In genomic region chr7:148185050-148185449, GRCh38 we compare ENCODE assay signal across 21 cellular contexts.
DNase-seq lines count a peak whose midpoint lies in the region; ATAC-seq and TF ChIP-seq lines count a peak whose summit lies in the region.
"Had no signal": no experiment of that assay in that cellular context is flagged by ENCODE, and none has a peak within 500 bp of the region (broad histone marks: within the 10 kb centered on the region; RNA-seq: fewer than 3 reads in every experiment).

No MANE protein-coding gene starts in this region.

- intact Hi-C loops in Right ventricle myocardium inferior (cut with DNase I) = no loop called here
- intact Hi-C loops in cardiac septum (cut with DNase I) = loop anchor here (2.0 kb wide), 1 partner anchor 32 kb away; no protein-coding TSS in a partner anchor
- intact Hi-C loops in right cardiac atrium (cut with DNase I) = no loop called here
- intact Hi-C loops in upper lobe of right lung (cut with DNase I) = no loop called here

- ATAC-seq in Right ventricle myocardium inferior (peak; percentile 84), right cardiac atrium (peak; percentile 79 to 90), upper lobe of right lung (peak; percentile 70), HG03039 (IDR thresholded peaks at IDR 0.05; ENCODE audit: unreplicated experiment) (no peak), GM21737 (IDR thresholded peaks at IDR 0.05; ENCODE audit: unreplicated experiment) (no peak)
- ATAC-seq: A549; natural killer cell treated with Interleukin-12 subunit alpha and Interleukin-12 subunit beta and Interleukin-15 and Interleukin-18, amount 100 ng/mL, for 72 hours had no signal

- H3K27ac ChIP-seq in right cardiac atrium (ENCODE audit: low read length) (no peak overlapping the region), upper lobe of right lung (no peak overlapping the region)
- H3K27ac ChIP-seq: A549, esophagus squamous epithelium, GM23248, RWPE1, vagina had no signal

- H3K36me3 ChIP-seq in upper lobe of right lung = no peaks in the 10 kb centered on the region
- H3K36me3 ChIP-seq: esophagus squamous epithelium, vagina had no signal

- in situ Hi-C loops in astrocyte of the spinal cord (cut with HindIII; ENCODE audit: low sequenced_read_pairs) = no loop called here

- no peaks in the 10 kb centered on the region for H3K27me3 ChIP-seq in right cardiac atrium (ENCODE audit: control insufficient read depth, insufficient read depth)
- H3K27me3 ChIP-seq in upper lobe of right lung = no peaks in the 10 kb centered on the region
- H3K27me3 ChIP-seq: esophagus squamous epithelium, vagina had no signal

- 18% methylated on average over 5 of the region's 5 CpGs for WGBS in right cardiac atrium

- H3K4me1 ChIP-seq in right cardiac atrium (ENCODE audit: control insufficient read depth, insufficient read depth, low read length) = no peaks in the 10 kb centered on the region
- no peaks in the 10 kb centered on the region for H3K4me1 ChIP-seq in upper lobe of right lung
- H3K4me1 ChIP-seq: A549, esophagus squamous epithelium, vagina had no signal

- DNase-seq in Right ventricle myocardium inferior (ENCODE audit: missing footprints) (no peak), cardiac septum (ENCODE audit: low spot score) (no peak), astrocyte of the spinal cord (ENCODE audit: low read depth, low spot score) (peak; percentile 0), right cardiac atrium (no peak), upper lobe of right lung (no peak)
- DNase-seq in stimulated activated CD4-positive, alpha-beta T cell treated with anti-CD3 and anti-CD28 coated beads, Interleukin-1b, Interleukin-23, amount 100 ng/mL, for 48 hours = no peak
- DNase-seq: CD4-positive, CD25-positive, alpha-beta regulatory T cell; esophagus squamous epithelium; GM23248; head of caudate nucleus; immature natural killer cell; KG1; NCI-H187; NCI-H510A; stimulated activated CD4-positive, alpha-beta T cell treated with anti-CD3 and anti-CD28 coated beads, Interleukin-4, amount 100 ng/mL, for 4 hours had no signal

- H3K4me3 ChIP-seq in astrocyte of the spinal cord (ENCODE audit: low read depth, low read length) = no peak overlapping the region
- H3K4me3 ChIP-seq in right cardiac atrium (ENCODE audit: low read length) = no peak overlapping the region
- H3K4me3 ChIP-seq in upper lobe of right lung = no peak overlapping the region
- H3K4me3 ChIP-seq: A549, esophagus squamous epithelium, GM23248, vagina had no signal

- no peaks in the 10 kb centered on the region for H3K9me3 ChIP-seq in right cardiac atrium (ENCODE audit: control insufficient read depth, low read length)
- no peaks in the 10 kb centered on the region for H3K9me3 ChIP-seq in upper lobe of right lung
- H3K9me3 ChIP-seq: A549, esophagus squamous epithelium, vagina had no signal

- no peak for TF ChIP-seq CTCF in astrocyte of the spinal cord (IDR thresholded peaks at IDR 0.05; ENCODE audit: low read depth, low read length)
- no peak for TF ChIP-seq CTCF in upper lobe of right lung (IDR thresholded peaks at IDR 0.05)

Comparison
In these comparisons a context has a peak if more than half of its experiments do, and no peak if none do; other contexts are left out.
1. ATAC-seq: peak in Right ventricle myocardium inferior (single experiment), right cardiac atrium (2 of 2) and upper lobe of right lung (single experiment); none in HG03039 (single experiment) and GM21737 (single experiment).